Comparison of ENCODE assay signal across 33 cellular contexts in the genomic region with DNA sequence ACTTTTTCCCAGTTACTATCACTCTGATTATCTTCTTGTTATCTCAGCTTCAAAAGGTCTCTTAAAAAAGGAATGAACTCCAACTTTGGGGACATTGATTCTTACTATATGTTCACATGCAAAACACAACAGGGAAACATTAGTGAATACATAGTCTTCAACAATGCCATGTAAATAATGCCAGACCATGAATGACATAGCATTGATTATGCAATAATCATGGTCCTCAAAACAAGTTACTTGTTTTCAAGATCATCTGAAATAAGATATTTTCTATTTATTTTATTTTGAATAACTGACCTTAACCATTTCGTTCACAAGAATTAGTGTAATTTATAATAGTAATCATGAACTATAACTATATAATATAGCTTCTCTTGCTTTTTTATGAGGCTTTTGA.
DNase-seq lines count a peak whose midpoint lies in the region; ATAC-seq, FAIRE-seq and TF ChIP-seq lines count a peak whose summit lies in the region.
"Had no signal": no experiment of that assay in that cellular context is flagged by ENCODE, and none has a peak within 500 bp of the region (broad histone marks: within the 10 kb centered on the region; RNA-seq: fewer than 3 reads in every experiment).

No MANE protein-coding gene starts in this region.

- H2BK20ac ChIP-seq in IMR-90 (ENCODE audit: low read depth, low read length) (no peak overlapping the region), H1 (ENCODE audit: low read length) (no peak overlapping the region)

- no peak for TF ChIP-seq EP300 in HepG2 (IDR thresholded peaks at IDR 0.05; ENCODE audit: low read depth in 2 of 2, low read length in 2 of 2)
- TF ChIP-seq EP300 in HepG2 (CRISPR knock-in tag; IDR thresholded peaks at IDR 0.05; ENCODE audit: borderline replicate concordance), result no peak
- TF ChIP-seq EP300 in H1 (IDR thresholded peaks at IDR 0.05; ENCODE audit: borderline replicate concordance in 1 of 2, low read depth in 2 of 2, low read length in 2 of 2), result no peak

- no peaks in the 10 kb centered on the region for H3K27me3 ChIP-seq in HepG2 (ENCODE audit: control insufficient read depth in 1 of 2, insufficient read depth in 2 of 2, low read length in 2 of 2)
- no peaks in the 10 kb centered on the region for H3K27me3 ChIP-seq in right lobe of liver
- H3K27me3 ChIP-seq in IMR-90 (ENCODE audit: control insufficient read depth, insufficient read depth, low read length), result no peaks in the 10 kb centered on the region
- H3K27me3 ChIP-seq in H1 (replicated peaks in 1 of 4; ENCODE audit: control insufficient read depth in 3 of 4, extremely low read depth in 1 of 4, insufficient read depth in 3 of 4, low read length in 3 of 4), result no peaks in the 10 kb centered on the region
- H3K27me3 ChIP-seq: BE2C; BLaER1; BLaER1 treated with 17β-estradiol and CSF1 and Interleukin-3, amounts not matched to agents 10 nM and 100 nM had no signal

- H2BK5ac ChIP-seq in IMR-90 (ENCODE audit: low read depth, low read length, poor library complexity, severe bottlenecking), result no peak overlapping the region
- H2BK5ac ChIP-seq in H1 (ENCODE audit: low read depth, low read length), result no peak overlapping the region

- no peak overlapping the region for H3K4me2 ChIP-seq in HepG2 (ENCODE audit: low read depth, low read length)
- no peak overlapping the region for H3K4me2 ChIP-seq in IMR-90 (ENCODE audit: low read depth, low read length)
- no peak overlapping the region for H3K4me2 ChIP-seq in H1 (ENCODE audit: insufficient read depth in 1 of 2, low read depth in 2 of 2, low read length in 2 of 2)
- H3K4me2 ChIP-seq: A549; BLaER1; BLaER1 treated with 17β-estradiol and CSF1 and Interleukin-3, amounts not matched to agents 10 nM and 100 nM had no signal

- BruUV-seq in HepG2 (replicated peaks; lab: Mats Ljungman, UMichigan) (no TSS peak), IMR-90 (replicated peaks; lab: Mats Ljungman, UMichigan) (no TSS peak)

- TF ChIP-seq CTCF in HepG2 (CRISPR knock-in tag; IDR thresholded peaks at IDR 0.05) (no peak), right lobe of liver (IDR thresholded peaks at IDR 0.05) (no peak), D721Med (IDR thresholded peaks at IDR 0.05; ENCODE audit: insufficient read depth, missing control alignments) (no peak), IMR-90 (conservative IDR thresholded peaks at IDR 0.05; ENCODE audit: low read depth, low read length) (no peak), H1 (IDR thresholded peaks at IDR 0.05; ENCODE audit: control extremely low read depth in 1 of 3, insufficient read depth in 1 of 3, low read depth in 1 of 3, low read length in 3 of 3) (no peak)

- in situ Hi-C loops in HepG2 (cut with HindIII; ENCODE audit: extremely low pct_ligation_motif_present, low pct_unique_long_range_greater_than_20kb), result loop anchor here (25.0 kb wide), 1 partner anchor 90 kb away; no protein-coding TSS in a partner anchor
- in situ Hi-C loops in IMR-90 (cut with MboI; ENCODE audit: low sequenced_read_pairs), result no loop called here

- H3K27ac ChIP-seq in HepG2 (ENCODE audit: extremely low read length, insufficient read depth, low read length), result no peak overlapping the region
- H3K27ac ChIP-seq in right lobe of liver, result no peak overlapping the region
- H3K27ac ChIP-seq in IMR-90 (ENCODE audit: insufficient read depth, low read length), result no peak overlapping the region
- H3K27ac ChIP-seq in H1 (ENCODE audit: low read depth, low read length), result no peak overlapping the region
- H3K27ac ChIP-seq: 22Rv1; A549; BLaER1; BLaER1 treated with 17β-estradiol and CSF1 and Interleukin-3, amounts not matched to agents 10 nM and 100 nM; C4-2B had no signal

- H3K79me1 ChIP-seq in IMR-90 (ENCODE audit: low read depth in 1 of 2, low read length in 2 of 2), result no peaks in the 10 kb centered on the region
- H3K79me1 ChIP-seq in H1 (ENCODE audit: low read depth, low read length), result no peaks in the 10 kb centered on the region

- H3K4me1 ChIP-seq in HepG2 (ENCODE audit: insufficient read depth, low read length), result no peaks in the 10 kb centered on the region
- H3K4me1 ChIP-seq in right lobe of liver, result peaks cover 0 to 11% (median 0%) of the 10 kb centered on the region in 4 donors
- no peaks in the 10 kb centered on the region for H3K4me1 ChIP-seq in IMR-90 (ENCODE audit: control insufficient read depth, insufficient read depth, low read length)
- H3K4me1 ChIP-seq in H1 (replicated peaks in 1 of 4; ENCODE audit: control insufficient read depth in 3 of 4, insufficient read depth in 4 of 4, low read length in 3 of 4), result no peaks in the 10 kb centered on the region
- H3K4me1 ChIP-seq: A549, BE2C, Caco-2 had no signal

- peaks cover 39% of the 10 kb centered on the region for H3K9me3 ChIP-seq in HepG2 (ENCODE audit: low read length)
- H3K9me3 ChIP-seq in right lobe of liver, result no peaks in the 10 kb centered on the region
- H3K9me3 ChIP-seq in IMR-90 (ENCODE audit: control insufficient read depth, insufficient read depth, low read length), result 0 out of 2 replicates have a peak, but pooled peaks cover 3% of the 10 kb centered on the region
- no peaks in the 10 kb centered on the region for H3K9me3 ChIP-seq in H1 (ENCODE audit: insufficient read depth in 2 of 2, low read depth in 1 of 2, low read length in 1 of 2)
- H3K9me3 ChIP-seq: A549; BE2C; BLaER1; BLaER1 treated with 17β-estradiol and CSF1 and Interleukin-3, amounts not matched to agents 10 nM and 100 nM; Caco-2 had no signal

- FAIRE-seq in HepG2 (lab: Jason Lieb, UNC), result no peak
- peak; percentile 55 for FAIRE-seq in D721Med (lab: Jason Lieb, UNC)
- no peak for FAIRE-seq in H1 (lab: Jason Lieb, UNC)
- FAIRE-seq: A549 had no signal

- no peaks in the 10 kb centered on the region for H3K79me2 ChIP-seq in HepG2 (ENCODE audit: insufficient read depth, low read length)
- no peaks in the 10 kb centered on the region for H3K79me2 ChIP-seq in H1 (ENCODE audit: control insufficient read depth in 1 of 2, insufficient read depth in 2 of 2, low read length in 2 of 2)

- intact Hi-C loops in HepG2 (cut with micrococcal nuclease; ENCODE audit: unreplicated experiment) (no loop called here), right lobe of liver (cut with DNase I) (no loop called here), IMR-90 (cut with micrococcal nuclease) (no loop called here), left ventricle myocardium superior (cut with micrococcal nuclease) (no loop called here)

- H3K23ac ChIP-seq in IMR-90 (ENCODE audit: low read depth, low read length) (no peak overlapping the region), H1 (ENCODE audit: insufficient read length) (no peak overlapping the region)

- no peak for DNase-seq in HepG2 (ENCODE audit: low spot score)
- no peak for DNase-seq in right lobe of liver
- DNase-seq in D721Med (ENCODE audit: insufficient read length, low spot score), result no peak
- DNase-seq in IMR-90, result no peak
- DNase-seq in H1 (ENCODE audit: low read depth in 1 of 2, low spot score in 2 of 2), result no peak
- DNase-seq in left ventricle myocardium superior, result no peak
- DNase-seq in stimulated activated CD4-positive, alpha-beta T cell treated with anti-CD3 and anti-CD28 coated beads, Interleukin-2, amount 100 ng/mL, for 48 hours, result no peak
- DNase-seq: 8988T; ACHN; AML-193; BE2C; C1 segment of cervical spinal cord; Caco-2; Calu3; CD4-positive, alpha-beta memory T cell; CD4-positive, alpha-beta T cell; CD4-positive, CD25-positive, alpha-beta regulatory T cell; CD8-positive, alpha-beta memory T cell; CD8-positive, alpha-beta T cell; COR-L47; DMS 273 treated with DMSO at 0.1 percent for 48 hours; DMS153; DMS53; DMS79; DMS79 treated with DMSO at 0.1 percent for 48 hours; DND-41; EL had no signal

- CTCF ChIA-PET in HepG2 (lab: Yijun Ruan, JAX; ENCODE audit: low intra/inter-chr PET ratio, low total read pairs) (no interaction called here), IMR-90 (lab: Yijun Ruan, JAX) (no interaction called here), H1 (lab: Charles Lee; ENCODE audit: partially characterized antibody) (no interaction called here)

- H3K36me3 ChIP-seq in HepG2 (replicated peaks in 1 of 2; ENCODE audit: control insufficient read depth in 1 of 2, insufficient read depth in 2 of 2, low read length in 2 of 2) (no peaks in the 10 kb centered on the region), right lobe of liver (no peaks in the 10 kb centered on the region), IMR-90 (ENCODE audit: control insufficient read depth, insufficient read depth, low read length) (no peaks in the 10 kb centered on the region), H1 (ENCODE audit: control insufficient read depth in 2 of 4, insufficient read depth in 4 of 4, low read length in 3 of 4) (no peaks in the 10 kb centered on the region)
- H3K36me3 ChIP-seq: BE2C; BLaER1; BLaER1 treated with 17β-estradiol and CSF1 and Interleukin-3, amounts not matched to agents 10 nM and 100 nM had no signal

- ATAC-seq in HepG2 (no peak), right lobe of liver (no peak), IMR-90 (ENCODE audit: low read depth) (no peak), HG02981 (IDR thresholded peaks at IDR 0.05; ENCODE audit: unreplicated experiment) (no peak), left ventricle myocardium superior (no peak)
- ATAC-seq: A549; CD8-positive, alpha-beta T cell had no signal

- POLR2A ChIA-PET in HepG2 (lab: Yijun Ruan, JAX), result no interaction called here
- POLR2A ChIA-PET in IMR-90 (lab: Charles Lee; ENCODE audit: unreplicated experiment), result no interaction called here
- POLR2A ChIA-PET in H1 (lab: Charles Lee; ENCODE audit: partially characterized antibody), result no interaction called here

- no peak overlapping the region for H3K4ac ChIP-seq in IMR-90 (ENCODE audit: low read depth, low read length)
- no peak overlapping the region for H3K4ac ChIP-seq in H1 (replicated peaks; ENCODE audit: insufficient read length, low read depth, low read length)

- H3K4me3 ChIP-seq in HepG2 (replicated peaks in 1 of 3; ENCODE audit: insufficient read depth in 1 of 3, low read depth in 2 of 3, low read length in 3 of 3) (no peak overlapping the region), right lobe of liver (no peak overlapping the region), IMR-90 (ENCODE audit: insufficient read depth, low read depth, low read length) (no peak overlapping the region), H1 (ENCODE audit: extremely low read depth in 1 of 4, insufficient read depth in 2 of 4, low read depth in 3 of 4, low read length in 4 of 4) (no peak overlapping the region)
- H3K4me3 ChIP-seq: A549; BLaER1; BLaER1 treated with 17β-estradiol and CSF1 and Interleukin-3, amounts not matched to agents 10 nM and 100 nM had no signal

- no peak overlapping the region for H2AK9ac ChIP-seq in IMR-90 (replicated peaks; ENCODE audit: low read depth, low read length, poor library complexity)

- H2AFZ ChIP-seq in HepG2 (ENCODE audit: low read length) (no peak overlapping the region), IMR-90 (replicated peaks; ENCODE audit: low read length, poor library complexity) (no peak overlapping the region), H1 (ENCODE audit: low read length) (no peak overlapping the region)

- dilution Hi-C loops in IMR-90 (cut with HindIII; ENCODE audit: low sequenced_read_pairs, unreplicated experiment), result no loop called here

- H2BK15ac ChIP-seq in IMR-90 (ENCODE audit: low read depth, low read length) (no peak overlapping the region), H1 (ENCODE audit: low read length) (no peak overlapping the region)

- H4K20me1 ChIP-seq in HepG2 (ENCODE audit: insufficient read depth, low read length), result no peaks in the 10 kb centered on the region
- no peaks in the 10 kb centered on the region for H4K20me1 ChIP-seq in IMR-90 (ENCODE audit: insufficient read depth, low read length)
- no peaks in the 10 kb centered on the region for H4K20me1 ChIP-seq in H1 (replicated peaks in 1 of 2; ENCODE audit: control insufficient read depth in 1 of 2, insufficient read depth in 2 of 2, low read length in 2 of 2)
- H4K20me1 ChIP-seq: BLaER1; BLaER1 treated with 17β-estradiol and CSF1 and Interleukin-3, amounts not matched to agents 10 nM and 100 nM had no signal

- 0% methylated on average over 1 of the region's 1 CpG for WGBS in HepG2 (ENCODE audit: low lambda C conversion rate)
- 54% methylated on average over 1 of the region's 1 CpG for WGBS in right lobe of liver (ENCODE audit: insufficient coverage, low coverage, low lambda C conversion rate, missing lambda C conversion rate)
- no CpG with 5 or more reads among the region's 1 CpG for whole genome bisulfite sequencing in IMR-90 (ENCODE audit: extremely low coverage in 2 of 2, insufficient read length in 1 of 2), 2 experiments
- WGBS in H1 (ENCODE audit: extremely low coverage in 1 of 2, insufficient coverage in 1 of 2, insufficient read length in 1 of 2, insufficient replicate concordance in 2 of 2, low coverage in 1 of 2, low lambda C conversion rate in 2 of 2, missing lambda C conversion rate in 1 of 2), 2 experiments, result 91% methylated on average over 1 of the region's 1 CpG; no CpG with 5 or more reads in 1 of the 2 experiments

- H2BK120ac ChIP-seq in IMR-90 (ENCODE audit: low read depth, low read length) (no peak overlapping the region), H1 (replicated peaks; ENCODE audit: low read depth, low read length) (no peak overlapping the region)

- H3K56ac ChIP-seq in IMR-90 (ENCODE audit: extremely low read depth, insufficient read depth, low read length) (no peak overlapping the region), H1 (replicated peaks; ENCODE audit: insufficient read length, low read depth, low read length) (no peak overlapping the region)

- H3K14ac ChIP-seq in IMR-90 (replicated peaks; ENCODE audit: low read depth, low read length) (no peak overlapping the region), H1 (ENCODE audit: insufficient read length) (no peak overlapping the region)

- no peaks in the 10 kb centered on the region; the same call in 1 of the 2 replicates for H3K23me2 ChIP-seq in H1 (ENCODE audit: low read depth, low read length)

- TF ChIP-seq RAD21 in HepG2 (CRISPR knock-in tag; IDR thresholded peaks at IDR 0.05) (no peak), IMR-90 (IDR thresholded peaks at IDR 0.05; ENCODE audit: low read length) (no peak), H1 (IDR thresholded peaks at IDR 0.05 in 1 of 2, conservative IDR thresholded peaks at IDR 0.05 in 1 of 2; ENCODE audit: low read depth in 2 of 2, low read length in 2 of 2) (no peak)

- H3K18ac ChIP-seq in IMR-90 (ENCODE audit: low read depth, low read length) (no peak overlapping the region), H1 (ENCODE audit: extremely low read depth, low read length) (no peak overlapping the region)

- no peak overlapping the region for H4K8ac ChIP-seq in IMR-90 (ENCODE audit: low read depth in 2 of 2, low read length in 2 of 2)
- H4K8ac ChIP-seq in H1 (ENCODE audit: extremely low read depth, insufficient read depth, low read length), result no peak overlapping the region

- TF ChIP-seq POLR2A in HepG2 (IDR thresholded peaks at IDR 0.05; ENCODE audit: insufficient read depth in 1 of 2, low read depth in 2 of 2, low read length in 2 of 2), result no peak
- no peak for TF ChIP-seq POLR2A in right lobe of liver (IDR thresholded peaks at IDR 0.05)
- TF ChIP-seq POLR2A in IMR-90 (IDR thresholded peaks at IDR 0.05; ENCODE audit: low read depth, low read length), result no peak
- no peak for TF ChIP-seq POLR2A in H1 (IDR thresholded peaks at IDR 0.05; ENCODE audit: control extremely low read depth in 1 of 2, low read depth in 2 of 2, low read length in 2 of 2)

- H4K5ac ChIP-seq in IMR-90 (ENCODE audit: low read depth, low read length), result no peak overlapping the region
- no peak overlapping the region for H4K5ac ChIP-seq in H1 (ENCODE audit: insufficient read length, low read depth, low read length)

- H3K9me1 ChIP-seq in IMR-90 (ENCODE audit: insufficient read depth, low read length), result no peaks in the 10 kb centered on the region

- H2AK5ac ChIP-seq in IMR-90 (ENCODE audit: low read depth, low read length), result no peak overlapping the region
- H2AK5ac ChIP-seq in H1 (ENCODE audit: low read depth, low read length), result no peak overlapping the region

- no peak overlapping the region for H4K91ac ChIP-seq in IMR-90 (ENCODE audit: insufficient read depth, low read depth, low read length)
- no peak overlapping the region for H4K91ac ChIP-seq in H1 (replicated peaks; ENCODE audit: insufficient read length, low read length)

- H2BK12ac ChIP-seq in H1 (ENCODE audit: low read depth, low read length), result no peak overlapping the region

- no peak overlapping the region for H3K9ac ChIP-seq in HepG2 (ENCODE audit: insufficient read depth, low read depth, low read length)
- no peak overlapping the region for H3K9ac ChIP-seq in IMR-90 (ENCODE audit: low read depth, low read length)
- H3K9ac ChIP-seq in H1 (replicated peaks in 1 of 4; ENCODE audit: extremely low read depth in 1 of 4, low read depth in 3 of 4, low read length in 3 of 4), result no peak overlapping the region
- H3K9ac ChIP-seq: BLaER1; BLaER1 treated with 17β-estradiol and CSF1 and Interleukin-3, amounts not matched to agents 10 nM and 100 nM had no signal

Comparison
In these comparisons a context has a peak if more than half of its experiments do, and no peak if none do; other contexts are left out.
1. Of the 41 proteins assayed by ChIP-seq in both HepG2 and H1: peak only in HepG2: none; only in H1: none; in both: CEBPB; in neither: 40.